Comparison of ENCODE assay signal across 18 cellular contexts in the genomic region with DNA sequence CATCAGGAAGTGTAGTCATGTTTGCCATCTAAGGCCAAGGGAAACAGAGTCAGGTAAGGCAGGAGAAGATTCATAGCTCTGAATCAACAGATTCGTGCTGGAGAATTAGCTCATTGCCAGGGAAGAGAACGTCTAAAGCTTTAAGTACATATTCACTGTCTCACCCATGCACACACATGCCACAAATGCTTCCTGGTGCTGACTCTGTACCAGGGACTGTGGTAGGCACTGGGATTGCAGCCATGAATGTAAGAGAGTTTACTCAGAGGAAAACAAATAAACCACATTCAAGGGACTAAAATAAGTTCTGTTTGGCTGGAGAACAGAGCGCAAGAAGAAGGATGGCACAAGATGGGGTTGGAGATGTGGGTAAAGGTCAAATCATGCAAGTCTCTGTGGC.
DNase-seq lines count a peak whose midpoint lies in the region; ATAC-seq and TF ChIP-seq lines count a peak whose summit lies in the region.
"Had no signal": no experiment of that assay in that cellular context is flagged by ENCODE, and none has a peak within 500 bp of the region (broad histone marks: within the 10 kb centered on the region; RNA-seq: fewer than 3 reads in every experiment).

No MANE protein-coding gene starts in this region.

- no peak overlapping the region for H3K27ac Mint-ChIP-seq in mesothelial cell of epicardium
- H3K27ac Mint-ChIP-seq: activated CD4-positive, alpha-beta T cell treated with anti-CD3 and anti-CD28 coated beads, Interleukin-2, amount 10 ng/mL, durations not matched to agents 7 days and 5 days; H9; neural progenitor cell; stimulated activated effector memory CD8-positive, alpha-beta T cell treated with anti-CD3 and anti-CD28 coated beads, Interleukin-12 subunit alpha, Interleukin-12 subunit beta, amount 100 ng/mL, for 72 hours had no signal

- H3K4me3 ChIP-seq in AG04449 (ENCODE audit: low read depth, low read length) = no peak overlapping the region
- H3K4me3 ChIP-seq in coronary artery = no peak overlapping the region
- H3K4me3 ChIP-seq: adrenal gland, lung, neural progenitor cell had no signal

- CTCF ChIA-PET in AG04449 (lab: Yijun Ruan, JAX) = no interaction called here

- no peak overlapping the region for H3K27ac ChIP-seq in coronary artery
- H3K27ac ChIP-seq: adrenal gland, neural progenitor cell had no signal

- H3K4me3 Mint-ChIP-seq in mesothelial cell of epicardium = no peak overlapping the region
- H3K4me3 Mint-ChIP-seq: activated CD4-positive, alpha-beta T cell treated with anti-CD3 and anti-CD28 coated beads, Interleukin-2, amount 10 ng/mL, durations not matched to agents 7 days and 5 days; H9; neural progenitor cell; stimulated activated effector memory CD8-positive, alpha-beta T cell treated with anti-CD3 and anti-CD28 coated beads, Interleukin-12 subunit alpha, Interleukin-12 subunit beta, amount 100 ng/mL, for 72 hours had no signal

- POLR2A ChIA-PET in AG04449 (lab: Yijun Ruan, JAX) = no interaction called here

- H3K36me3 Mint-ChIP-seq in mesothelial cell of epicardium = no peaks in the 10 kb centered on the region
- H3K36me3 Mint-ChIP-seq: neural progenitor cell; stimulated activated effector memory CD8-positive, alpha-beta T cell treated with anti-CD3 and anti-CD28 coated beads, Interleukin-12 subunit alpha, Interleukin-12 subunit beta, amount 100 ng/mL, for 72 hours had no signal

- ATAC-seq in left colon = peak; percentile 94
- no peak for ATAC-seq in HG02870 (IDR thresholded peaks at IDR 0.05; ENCODE audit: unreplicated experiment)
- ATAC-seq: stimulated activated effector memory CD8-positive, alpha-beta T cell treated with anti-CD3 and anti-CD28 coated beads, Interleukin-12 subunit alpha, Interleukin-12 subunit beta, amount 100 ng/mL, for 72 hours had no signal

- H3K27me3 Mint-ChIP-seq in mesothelial cell of epicardium (ENCODE audit: low read depth) = no peaks in the 10 kb centered on the region

- peak; percentile 26 for DNase-seq in AG04449 (ENCODE audit: low read depth, low spot score)
- DNase-seq in H4 (ENCODE audit: low spot score) = peak; percentile 73
- peak; percentile 85 for DNase-seq in amniotic epithelial cell (ENCODE audit: low read depth)
- peak; percentile 23 to 32 for DNase-seq in left colon
- DNase-seq in coronary artery (ENCODE audit: low spot score) = no peak
- DNase-seq in activated naive CD4-positive, alpha-beta T cell (lab: John Stamatoyannopoulos, UW) = no peak
- DNase-seq in mesothelial cell of epicardium (ENCODE audit: low spot score in 2 of 2, unreplicated experiment in 2 of 2) = no peak
- DNase-seq: activated CD4-positive, alpha-beta T cell treated with anti-CD3 and anti-CD28 coated beads, Interleukin-2, amount 10 ng/mL, durations not matched to agents 7 days and 5 days; activated T-cell treated with anti-CD3 and anti-CD28 coated beads, Interleukin-2, amount 50 U/mL, for 48 hours; adrenal gland; H9; Karpas-422; NCI-H2081 treated with DMSO at 0.1 percent for 48 hours; SHP77 treated with DMSO at 0.1 percent for 48 hours had no signal

- intact Hi-C loops in left colon (cut with DNase I, micrococcal nuclease) = no loop called here

- H3K9me3 Mint-ChIP-seq in mesothelial cell of epicardium = no peaks in the 10 kb centered on the region
- H3K9me3 Mint-ChIP-seq: activated CD4-positive, alpha-beta T cell treated with anti-CD3 and anti-CD28 coated beads, Interleukin-2, amount 10 ng/mL, durations not matched to agents 7 days and 5 days; H9; neural progenitor cell; stimulated activated effector memory CD8-positive, alpha-beta T cell treated with anti-CD3 and anti-CD28 coated beads, Interleukin-12 subunit alpha, Interleukin-12 subunit beta, amount 100 ng/mL, for 72 hours had no signal

- H3K4me1 Mint-ChIP-seq in mesothelial cell of epicardium = peaks cover 13% of the 10 kb centered on the region
- H3K4me1 Mint-ChIP-seq: activated CD4-positive, alpha-beta T cell treated with anti-CD3 and anti-CD28 coated beads, Interleukin-2, amount 10 ng/mL, durations not matched to agents 7 days and 5 days had no signal

- TF ChIP-seq CTCF in AG04449 (IDR thresholded peaks at IDR 0.05; ENCODE audit: insufficient read depth, low read length, missing control alignments) (no peak), coronary artery (IDR thresholded peaks at IDR 0.05) (no peak), mesothelial cell of epicardium (IDR thresholded peaks at IDR 0.05; ENCODE audit: unreplicated experiment) (no peak)

Comparison
In these comparisons a context has a peak if more than half of its experiments do, and no peak if none do; other contexts are left out.
1. DNase-seq: peak in AG04449 (single experiment), H4 (single experiment), amniotic epithelial cell (single experiment) and left colon (2 of 2); none in coronary artery (single experiment), activated naive CD4-positive, alpha-beta T cell (0 of 4) and mesothelial cell of epicardium (0 of 2).